In the genomic region with DNA sequence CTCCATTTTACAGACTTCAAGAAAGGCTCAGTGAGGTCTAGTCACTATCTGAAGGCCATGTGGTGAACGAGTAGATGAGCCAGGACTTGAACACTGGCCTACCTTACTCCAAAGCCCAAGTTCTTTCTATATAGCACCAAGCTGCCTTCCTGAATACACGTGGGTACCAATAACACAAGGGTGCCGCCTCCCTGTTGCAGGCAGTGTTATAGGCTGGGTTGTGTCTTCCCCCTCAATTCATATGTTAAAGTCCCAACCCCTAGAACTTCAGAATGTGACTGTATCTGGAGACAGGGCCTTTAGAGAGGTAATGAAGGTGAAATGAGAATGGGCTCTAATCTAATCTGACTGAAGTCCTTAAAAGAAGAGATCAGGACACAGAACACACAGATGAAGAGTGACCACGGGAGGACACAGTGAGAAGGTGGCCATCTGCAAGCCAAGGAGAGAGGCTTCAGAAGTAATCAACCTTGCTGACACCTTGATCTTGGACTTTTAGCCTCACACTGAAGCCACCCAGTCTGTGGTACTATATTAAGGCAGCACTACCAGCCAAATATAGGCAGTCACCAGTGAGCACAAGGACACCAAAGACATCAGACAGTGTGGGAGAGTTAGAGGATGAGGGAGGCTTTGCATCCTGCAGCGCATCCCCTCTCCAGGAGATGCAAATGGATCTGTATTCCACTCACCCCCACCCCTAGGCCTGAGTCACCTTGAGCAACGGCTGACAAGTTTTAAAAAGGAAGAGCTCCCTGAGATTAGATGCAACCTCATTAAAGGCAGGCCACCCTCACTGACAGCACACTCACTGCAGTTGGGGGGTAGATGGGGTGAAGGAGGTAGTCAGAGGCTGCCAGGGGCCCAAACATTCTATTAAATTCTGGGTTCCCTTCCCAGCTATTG, we compare ENCODE assay signal across 13 cellular contexts. TPM values are rescaled to one million over a fixed set of nuclear protein-coding genes. Genes with fewer than 3 reads are reported as not detected.
DNase-seq lines count a peak whose midpoint lies in the region; ATAC-seq and TF ChIP-seq lines count a peak whose summit lies in the region.
"Had no signal": no experiment of that assay in that cellular context is flagged by ENCODE, and none has a peak within 500 bp of the region (broad histone marks: within the 10 kb centered on the region; RNA-seq: fewer than 3 reads in every experiment).

No MANE protein-coding gene starts in this region.

- no peaks in the 10 kb centered on the region for H3K9me3 ChIP-seq in right atrium auricular region
- H3K9me3 ChIP-seq in effector memory CD4-positive, alpha-beta T cell (ENCODE audit: control insufficient read depth, low read length): no peaks in the 10 kb centered on the region
- H3K9me3 ChIP-seq: Caco-2 had no signal

- no peak for TF ChIP-seq CTCF in right atrium auricular region (IDR thresholded peaks at IDR 0.05)

- intact Hi-C loops in Right ventricle myocardium superior (cut with DNase I) (no loop called here), left ventricle myocardium superior (cut with micrococcal nuclease) (no loop called here)

- peaks cover 89% of the 10 kb centered on the region for H3K36me3 ChIP-seq in right atrium auricular region
- peaks cover 80% of the 10 kb centered on the region for H3K36me3 ChIP-seq in effector memory CD4-positive, alpha-beta T cell (ENCODE audit: control insufficient read depth, insufficient read depth, low read length)

- H3K4me1 ChIP-seq in right atrium auricular region: peaks cover 0 to 23% of the 10 kb centered on the region in 2 donors
- no peaks in the 10 kb centered on the region for H3K4me1 ChIP-seq in effector memory CD4-positive, alpha-beta T cell (ENCODE audit: control insufficient read depth, insufficient read depth, low read length, poor library complexity, severe bottlenecking)
- H3K4me1 ChIP-seq: Caco-2 had no signal

- no peaks in the 10 kb centered on the region for H3K9me3 Mint-ChIP-seq in stimulated activated effector memory CD8-positive, alpha-beta T cell treated with anti-CD3 and anti-CD28 coated beads, Interleukin-12 subunit alpha, Interleukin-12 subunit beta, amount 100 ng/mL, for 72 hours
- H3K9me3 Mint-ChIP-seq: IgD-negative memory B cell had no signal

- no peak for DNase-seq in Right ventricle myocardium superior
- DNase-seq in right atrium auricular region (ENCODE audit: low spot score): no peak
- DNase-seq in caudate nucleus (lab: John Stamatoyannopoulos, UW): peak in 27 of 61 donors; percentile 6 to 79 (median 32)
- DNase-seq in left ventricle myocardium superior: no peak
- no peak for DNase-seq in stimulated activated effector memory CD8-positive, alpha-beta T cell treated with anti-CD3 and anti-CD28 coated beads, Interleukin-12 subunit alpha, Interleukin-12 subunit beta, amount 100 ng/mL, for 72 hours (ENCODE audit: low spot score in 2 of 2)
- DNase-seq in NCI-H1436 treated with DMSO at 0.1 percent for 48 hours (lab: John Stamatoyannopoulos, UW): no peak
- DNase-seq in effector memory CD4-positive, alpha-beta T cell: no peak
- DNase-seq: Caco-2, DMS153, Kasumi-1, NCI-H1930, SHP77 treated with DMSO at 0.1 percent for 48 hours had no signal

- H3K4me3 Mint-ChIP-seq in stimulated activated effector memory CD8-positive, alpha-beta T cell treated with anti-CD3 and anti-CD28 coated beads, Interleukin-12 subunit alpha, Interleukin-12 subunit beta, amount 100 ng/mL, for 72 hours: no peak overlapping the region
- H3K4me3 Mint-ChIP-seq: IgD-negative memory B cell had no signal

- no peaks in the 10 kb centered on the region for H3K4me1 Mint-ChIP-seq in stimulated activated effector memory CD8-positive, alpha-beta T cell treated with anti-CD3 and anti-CD28 coated beads, Interleukin-12 subunit alpha, Interleukin-12 subunit beta, amount 100 ng/mL, for 72 hours
- H3K4me1 Mint-ChIP-seq: IgD-negative memory B cell had no signal

- H3K27ac Mint-ChIP-seq in stimulated activated effector memory CD8-positive, alpha-beta T cell treated with anti-CD3 and anti-CD28 coated beads, Interleukin-12 subunit alpha, Interleukin-12 subunit beta, amount 100 ng/mL, for 72 hours: peak overlapping the region; percentile 48

- H3K36me3 Mint-ChIP-seq in stimulated activated effector memory CD8-positive, alpha-beta T cell treated with anti-CD3 and anti-CD28 coated beads, Interleukin-12 subunit alpha, Interleukin-12 subunit beta, amount 100 ng/mL, for 72 hours: peaks cover 100% of the 10 kb centered on the region

- H3K27me3 ChIP-seq in right atrium auricular region: no peaks in the 10 kb centered on the region
- no peaks in the 10 kb centered on the region for H3K27me3 ChIP-seq in effector memory CD4-positive, alpha-beta T cell (replicated peaks; ENCODE audit: control insufficient read depth, insufficient read depth, low read length, poor library complexity, severe bottlenecking)

- peak overlapping the region in 1 of 2 donors; percentile 16 for H3K27ac ChIP-seq in right atrium auricular region
- peak overlapping the region; percentile 47 for H3K27ac ChIP-seq in caudate nucleus (ENCODE audit: low read depth, low read length)
- no peak overlapping the region for H3K27ac ChIP-seq in effector memory CD4-positive, alpha-beta T cell (ENCODE audit: insufficient read depth, low read length, poor library complexity, severe bottlenecking)

- no peak overlapping the region for H3K4me3 ChIP-seq in right atrium auricular region
- H3K4me3 ChIP-seq in effector memory CD4-positive, alpha-beta T cell (ENCODE audit: insufficient read depth, low read depth, low read length, poor library complexity, severe bottlenecking): no peak overlapping the region

- ATAC-seq in Right ventricle myocardium superior (ENCODE audit: poor library complexity): peak; percentile 30
- ATAC-seq in left ventricle myocardium superior: peak; percentile 64
- no peak for ATAC-seq in stimulated activated effector memory CD8-positive, alpha-beta T cell treated with anti-CD3 and anti-CD28 coated beads, Interleukin-12 subunit alpha, Interleukin-12 subunit beta, amount 100 ng/mL, for 72 hours

RNA-seq across cellular contexts. Expression of gene LYRM2, which starts 40.9 kb away (rescaled TPM):
- total RNA-seq in Right ventricle myocardium superior (33.0 TPM), right atrium auricular region (10 to 100 TPM; 18.9 to 34.7 TPM), left ventricle myocardium superior (30.7 TPM)
